Comparison of ENCODE assay signal across 8 cellular contexts in the genomic region with DNA sequence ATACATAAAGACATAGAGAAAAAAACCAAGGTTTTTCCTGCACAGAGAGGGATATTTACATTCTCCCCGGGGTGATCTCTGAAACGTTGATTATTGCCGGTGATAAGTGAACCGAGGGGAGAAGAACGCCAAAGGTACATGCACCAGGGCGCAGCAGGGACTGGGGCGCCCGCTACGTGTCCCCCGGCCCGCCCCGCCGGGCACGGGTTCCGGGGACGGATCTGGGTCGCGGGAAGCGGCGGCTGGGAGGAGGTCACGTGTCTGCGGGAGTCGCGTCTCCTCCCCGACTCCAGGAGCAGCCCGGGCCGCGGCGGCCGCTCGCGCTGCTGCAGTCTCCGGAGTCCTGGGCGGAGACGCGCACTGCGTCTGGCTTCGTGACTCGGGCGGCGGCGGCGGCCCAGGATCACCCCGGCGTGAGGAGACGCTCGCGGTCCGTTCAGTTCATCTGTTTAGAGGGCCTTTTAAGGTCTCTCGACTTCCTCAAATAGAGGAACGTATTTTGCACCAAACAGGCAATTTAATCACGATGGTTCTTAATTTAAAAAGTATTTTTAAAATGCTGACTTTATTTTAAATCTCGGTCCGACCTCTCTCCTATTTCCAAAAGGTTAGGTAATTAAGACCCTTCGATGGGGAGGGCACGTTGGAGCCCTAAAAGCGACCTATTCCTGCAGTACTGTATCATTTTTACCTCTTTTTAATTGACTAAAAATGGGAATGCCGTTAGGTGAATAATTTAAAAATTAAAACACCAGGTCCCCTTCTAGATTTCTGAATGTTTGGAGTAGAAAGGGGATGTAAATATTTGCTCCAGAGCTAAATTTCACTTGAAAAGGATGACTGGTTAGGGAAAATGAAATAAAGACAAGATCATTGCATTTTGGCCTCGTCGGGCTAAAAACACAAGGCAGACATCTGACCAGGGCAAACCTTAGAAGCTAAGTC. TPM values are rescaled to one million over a fixed set of nuclear protein-coding genes. Genes with fewer than 3 reads are reported as not detected.
DNase-seq lines count a peak whose midpoint lies in the region; ATAC-seq and TF ChIP-seq lines count a peak whose summit lies in the region.

No MANE protein-coding gene starts in this region.

- ATAC-seq in GM19438 (IDR thresholded peaks at IDR 0.05; ENCODE audit: low read depth, unreplicated experiment): peak; percentile 32
- peak; percentile 76 for ATAC-seq in RWPE2 (ENCODE audit: low read depth)
- ATAC-seq in HG03196 (IDR thresholded peaks at IDR 0.05; ENCODE audit: unreplicated experiment): no peak

- H3K27ac Mint-ChIP-seq in MCF 10A (ENCODE audit: low read depth, unreplicated experiment): peak overlapping the region; percentile 63

- CTCF ChIA-PET in MCF 10A (lab: Yijun Ruan, JAX): interaction anchor here (0.6 to 1.2 kb wide), 6 partner anchors 7 to 307 kb away, joined by 3 to 6 read pairs (median 4); no protein-coding TSS in a partner anchor

- no peak for TF ChIP-seq CTCF in RWPE2 (IDR thresholded peaks at IDR 0.05; ENCODE audit: poor library complexity, severe bottlenecking)
- no peak for TF ChIP-seq CTCF in MCF 10A (IDR thresholded peaks at IDR 0.05; ENCODE audit: unreplicated experiment)

- peaks cover 24% of the 10 kb centered on the region for H3K4me1 Mint-ChIP-seq in MCF 10A (ENCODE audit: insufficient read depth, unreplicated experiment)

- H3K4me1 ChIP-seq in RWPE2 (ENCODE audit: insufficient read depth, poor library complexity, severe bottlenecking) (no peaks in the 10 kb centered on the region), iPS-15b (ENCODE audit: control insufficient read depth, insufficient read depth, low read length) (peaks cover 9% of the 10 kb centered on the region), rectal smooth muscle tissue (ENCODE audit: control insufficient read depth, insufficient read depth, low read length) (peaks cover 6% of the 10 kb centered on the region)

- intact Hi-C loops in MCF 10A (cut with micrococcal nuclease): loop anchor here (1.0 to 5.0 kb wide), 3 partner anchors 27 to 173 kb away; no protein-coding TSS in a partner anchor

- DNase-seq in D341Med (ENCODE audit: low spot score) (peak; percentile 87), HT-29 (ENCODE audit: low spot score) (peak; percentile 93), RWPE2 (ENCODE audit: low spot score) (peak; percentile 57), MCF 10A (ENCODE audit: unreplicated experiment) (peak; percentile 77)

- peak overlapping the region; percentile 94 for H3K4me3 Mint-ChIP-seq in MCF 10A (ENCODE audit: unreplicated experiment)

- H3K36me3 ChIP-seq in RWPE2 (ENCODE audit: low read depth) (no peaks in the 10 kb centered on the region), iPS-15b (ENCODE audit: control insufficient read depth, insufficient read depth, low read length) (no peaks in the 10 kb centered on the region), rectal smooth muscle tissue (ENCODE audit: control insufficient read depth, insufficient read depth, low read length) (no peaks in the 10 kb centered on the region)

- H3K27ac ChIP-seq in RWPE2 (ENCODE audit: poor library complexity, severe bottlenecking) (no peak overlapping the region), rectal smooth muscle tissue (ENCODE audit: low read depth, low read length) (peak overlapping the region; percentile 86)

- H3K9ac ChIP-seq in iPS-15b (ENCODE audit: low read depth, low read length) (peak overlapping the region; percentile 37), rectal smooth muscle tissue (ENCODE audit: low read length) (peak overlapping the region; percentile 51)

- POLR2A ChIA-PET in MCF 10A (lab: Yijun Ruan, JAX): interaction anchor here (0.6 to 8.7 kb wide), 10 partner anchors 7 to 554 kb away, joined by 3 to 72 read pairs (median 4); no protein-coding TSS in a partner anchor

- H3K9me3 ChIP-seq in RWPE2 (ENCODE audit: severe bottlenecking) (no peaks in the 10 kb centered on the region), iPS-15b (ENCODE audit: control insufficient read depth, insufficient read depth, low read length) (no peaks in the 10 kb centered on the region)

- BruUV-seq in MCF 10A (replicated peaks; lab: Mats Ljungman, UMichigan): no TSS peak

- peaks cover 10% of the 10 kb centered on the region for H3K27me3 Mint-ChIP-seq in MCF 10A (ENCODE audit: insufficient read depth, unreplicated experiment)

- H3K36me3 Mint-ChIP-seq in MCF 10A (ENCODE audit: insufficient read depth, unreplicated experiment): no peaks in the 10 kb centered on the region

- H3K27me3 ChIP-seq in RWPE2 (ENCODE audit: insufficient read depth, poor library complexity, severe bottlenecking) (peaks cover 20% of the 10 kb centered on the region), iPS-15b (ENCODE audit: control insufficient read depth, insufficient read depth, low read length) (peaks cover 80% of the 10 kb centered on the region), rectal smooth muscle tissue (ENCODE audit: control insufficient read depth, insufficient read depth, low read length) (no peaks in the 10 kb centered on the region)

- H3K4me3 ChIP-seq in RWPE2 (ENCODE audit: severe bottlenecking) (peak overlapping the region; percentile 40), iPS-15b (ENCODE audit: low read depth, low read length) (peak overlapping the region; percentile 57), rectal smooth muscle tissue (ENCODE audit: low read length) (peak overlapping the region; percentile 70)

- H3K9me3 Mint-ChIP-seq in MCF 10A (ENCODE audit: unreplicated experiment): no peaks in the 10 kb centered on the region

RNA-seq across cellular contexts. Expression of gene BHLHE41, which starts 1.8 kb away (rescaled TPM):
- total RNA-seq in HT-29 (2014; rRNA removed; shearing (Covaris generic)): 79.8 and 82.7 TPM in 2 replicates
- total RNA-seq in MCF 10A (2022): 1.1 and 3.4 TPM in 2 replicates

Comparison
In these comparisons a context has a peak if more than half of its experiments do, and no peak if none do; other contexts are left out.
1. RNA of gene BHLHE41, which starts 1.8 kb away (total RNA-seq): 79.8 to 82.7 TPM in HT-29; 1.1 to 3.4 TPM in MCF 10A; every median in the first group is over 10 times any median in the second.
2. Peak in every context shown above with its lines, with median percentiles within 50 percentile points of each other: DNase-seq and H3K4me3 ChIP-seq.